Comparison of ENCODE assay signal across 3 cellular contexts in the genomic region with DNA sequence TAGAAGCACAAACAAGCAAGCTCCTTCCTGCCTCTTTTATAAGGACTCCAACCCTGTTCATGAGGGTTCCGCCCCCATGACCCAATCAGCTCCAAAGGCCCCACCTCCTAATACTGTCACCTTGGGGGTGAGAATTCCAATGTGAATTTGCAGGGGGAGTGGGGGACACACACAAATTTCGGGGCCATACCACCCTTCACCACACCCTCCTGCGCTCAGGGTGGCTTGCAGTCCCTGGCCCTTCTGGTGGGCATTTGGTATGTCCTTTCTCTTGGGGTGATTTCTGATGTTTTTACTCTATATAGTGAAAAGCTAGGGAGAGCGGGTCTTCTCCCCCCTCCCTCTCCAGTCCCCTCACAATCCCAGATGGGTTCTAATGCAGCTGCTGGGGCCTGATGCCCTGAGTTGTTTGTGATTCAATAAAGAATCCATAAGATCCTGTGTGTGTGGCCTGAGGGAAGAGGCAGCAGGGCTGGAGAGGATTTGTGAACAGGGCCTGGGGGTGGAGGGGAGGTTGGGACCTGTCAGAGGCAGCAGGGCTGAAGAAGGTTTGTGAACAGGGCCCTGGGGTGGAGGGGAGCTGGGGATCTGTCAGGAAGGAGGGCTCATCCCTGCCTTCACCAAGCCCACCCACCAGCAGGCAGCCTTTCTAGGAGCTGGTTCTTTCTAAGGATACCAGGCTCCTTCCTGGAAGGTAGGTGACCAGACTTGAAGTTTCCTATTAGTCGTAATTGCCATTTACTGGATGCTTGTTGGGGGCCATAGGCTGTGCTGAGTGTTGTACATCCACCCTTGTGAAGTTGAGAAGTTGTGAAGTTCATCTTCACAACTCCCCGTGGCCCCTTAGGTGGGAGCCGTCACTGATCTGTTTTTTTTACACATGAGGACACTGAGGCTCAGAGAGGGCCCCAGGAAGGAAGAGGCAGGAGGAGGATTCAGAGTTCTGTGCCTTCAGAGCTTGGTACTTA.
TF ChIP-seq lines count a peak whose summit lies in the region.

No MANE protein-coding gene starts in this region.

TF ChIP-seq in SK-N-SH, 30 proteins besides CTCF, POLR2A, EP300 and RAD21:
- TF ChIP-seq, protein P1, sequence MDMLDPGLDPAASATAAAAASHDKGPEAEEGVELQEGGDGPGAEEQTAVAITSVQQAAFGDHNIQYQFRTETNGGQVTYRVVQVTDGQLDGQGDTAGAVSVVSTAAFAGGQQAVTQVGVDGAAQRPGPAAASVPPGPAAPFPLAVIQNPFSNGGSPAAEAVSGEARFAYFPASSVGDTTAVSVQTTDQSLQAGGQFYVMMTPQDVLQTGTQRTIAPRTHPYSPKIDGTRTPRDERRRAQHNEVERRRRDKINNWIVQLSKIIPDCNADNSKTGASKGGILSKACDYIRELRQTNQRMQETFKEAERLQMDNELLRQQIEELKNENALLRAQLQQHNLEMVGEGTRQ (IDR thresholded peaks at IDR 0.05; ENCODE audit: borderline replicate concordance, low read depth, low read length), result no peak
- TF ChIP-seq TAF1 (IDR thresholded peaks at IDR 0.05; ENCODE audit: borderline replicate concordance, low read depth, low read length), result no peak
- TF ChIP-seq SMC3 (IDR thresholded peaks at IDR 0.05; ENCODE audit: low read depth, low read length), result no peak
- TF ChIP-seq YY1 (IDR thresholded peaks at IDR 0.05; ENCODE audit: low read depth), result no peak
- TF ChIP-seq, protein P2, sequence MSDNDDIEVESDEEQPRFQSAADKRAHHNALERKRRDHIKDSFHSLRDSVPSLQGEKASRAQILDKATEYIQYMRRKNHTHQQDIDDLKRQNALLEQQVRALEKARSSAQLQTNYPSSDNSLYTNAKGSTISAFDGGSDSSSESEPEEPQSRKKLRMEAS (IDR thresholded peaks at IDR 0.05; ENCODE audit: low read depth), result no peak
- no peak for TF ChIP-seq SIN3A (IDR thresholded peaks at IDR 0.05; ENCODE audit: borderline replicate concordance, low read depth, low read length)
TF ChIP-seq in SK-N-SH: peak in this region for 0.

TF ChIP-seq in SK-N-SH treated with all-trans-retinoic acid at 6 μM for 48 hours, 23 proteins besides CTCF, POLR2A, EP300 and RAD21:
- TF ChIP-seq ZNF70 (CRISPR knock-in tag; IDR thresholded peaks at IDR 0.05) (no peak), GLIS3 (CRISPR knock-in tag; IDR thresholded peaks at IDR 0.05) (no peak), ARNTL (CRISPR knock-in tag; IDR thresholded peaks at IDR 0.05; ENCODE audit: borderline replicate concordance, low read depth) (no peak), BACH2 (CRISPR knock-in tag; IDR thresholded peaks at IDR 0.05; ENCODE audit: borderline replicate concordance) (no peak), ZNF565 (CRISPR knock-in tag; conservative IDR thresholded peaks at IDR 0.05; ENCODE audit: low read depth) (no peak), OSR1 (CRISPR knock-in tag; IDR thresholded peaks at IDR 0.05) (no peak), ZFP30 (CRISPR knock-in tag; IDR thresholded peaks at IDR 0.05) (no peak), SNAI2 (CRISPR knock-in tag; IDR thresholded peaks at IDR 0.05) (no peak), ZFP3 (CRISPR knock-in tag; IDR thresholded peaks at IDR 0.05) (no peak), ESRRG (CRISPR knock-in tag; IDR thresholded peaks at IDR 0.05) (no peak), TCF4 (CRISPR knock-in tag; IDR thresholded peaks at IDR 0.05; ENCODE audit: borderline replicate concordance) (no peak), CSDC2 (CRISPR knock-in tag; IDR thresholded peaks at IDR 0.05) (no peak)
- TF ChIP-seq, protein P3, sequence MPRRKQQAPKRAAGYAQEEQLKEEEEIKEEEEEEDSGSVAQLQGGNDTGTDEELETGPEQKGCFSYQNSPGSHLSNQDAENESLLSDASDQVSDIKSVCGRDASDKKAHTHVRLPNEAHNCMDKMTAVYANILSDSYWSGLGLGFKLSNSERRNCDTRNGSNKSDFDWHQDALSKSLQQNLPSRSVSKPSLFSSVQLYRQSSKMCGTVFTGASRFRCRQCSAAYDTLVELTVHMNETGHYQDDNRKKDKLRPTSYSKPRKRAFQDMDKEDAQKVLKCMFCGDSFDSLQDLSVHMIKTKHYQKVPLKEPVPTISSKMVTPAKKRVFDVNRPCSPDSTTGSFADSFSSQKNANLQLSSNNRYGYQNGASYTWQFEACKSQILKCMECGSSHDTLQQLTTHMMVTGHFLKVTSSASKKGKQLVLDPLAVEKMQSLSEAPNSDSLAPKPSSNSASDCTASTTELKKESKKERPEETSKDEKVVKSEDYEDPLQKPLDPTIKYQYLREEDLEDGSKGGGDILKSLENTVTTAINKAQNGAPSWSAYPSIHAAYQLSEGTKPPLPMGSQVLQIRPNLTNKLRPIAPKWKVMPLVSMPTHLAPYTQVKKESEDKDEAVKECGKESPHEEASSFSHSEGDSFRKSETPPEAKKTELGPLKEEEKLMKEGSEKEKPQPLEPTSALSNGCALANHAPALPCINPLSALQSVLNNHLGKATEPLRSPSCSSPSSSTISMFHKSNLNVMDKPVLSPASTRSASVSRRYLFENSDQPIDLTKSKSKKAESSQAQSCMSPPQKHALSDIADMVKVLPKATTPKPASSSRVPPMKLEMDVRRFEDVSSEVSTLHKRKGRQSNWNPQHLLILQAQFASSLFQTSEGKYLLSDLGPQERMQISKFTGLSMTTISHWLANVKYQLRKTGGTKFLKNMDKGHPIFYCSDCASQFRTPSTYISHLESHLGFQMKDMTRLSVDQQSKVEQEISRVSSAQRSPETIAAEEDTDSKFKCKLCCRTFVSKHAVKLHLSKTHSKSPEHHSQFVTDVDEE (CRISPR knock-in tag; IDR thresholded peaks at IDR 0.05), result no peak
- TF ChIP-seq, protein P4, sequence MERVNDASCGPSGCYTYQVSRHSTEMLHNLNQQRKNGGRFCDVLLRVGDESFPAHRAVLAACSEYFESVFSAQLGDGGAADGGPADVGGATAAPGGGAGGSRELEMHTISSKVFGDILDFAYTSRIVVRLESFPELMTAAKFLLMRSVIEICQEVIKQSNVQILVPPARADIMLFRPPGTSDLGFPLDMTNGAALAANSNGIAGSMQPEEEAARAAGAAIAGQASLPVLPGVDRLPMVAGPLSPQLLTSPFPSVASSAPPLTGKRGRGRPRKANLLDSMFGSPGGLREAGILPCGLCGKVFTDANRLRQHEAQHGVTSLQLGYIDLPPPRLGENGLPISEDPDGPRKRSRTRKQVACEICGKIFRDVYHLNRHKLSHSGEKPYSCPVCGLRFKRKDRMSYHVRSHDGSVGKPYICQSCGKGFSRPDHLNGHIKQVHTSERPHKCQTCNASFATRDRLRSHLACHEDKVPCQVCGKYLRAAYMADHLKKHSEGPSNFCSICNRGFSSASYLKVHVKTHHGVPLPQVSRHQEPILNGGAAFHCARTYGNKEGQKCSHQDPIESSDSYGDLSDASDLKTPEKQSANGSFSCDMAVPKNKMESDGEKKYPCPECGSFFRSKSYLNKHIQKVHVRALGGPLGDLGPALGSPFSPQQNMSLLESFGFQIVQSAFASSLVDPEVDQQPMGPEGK (CRISPR knock-in tag; IDR thresholded peaks at IDR 0.05; ENCODE audit: borderline replicate concordance), result no peak
- TF ChIP-seq, protein P5, sequence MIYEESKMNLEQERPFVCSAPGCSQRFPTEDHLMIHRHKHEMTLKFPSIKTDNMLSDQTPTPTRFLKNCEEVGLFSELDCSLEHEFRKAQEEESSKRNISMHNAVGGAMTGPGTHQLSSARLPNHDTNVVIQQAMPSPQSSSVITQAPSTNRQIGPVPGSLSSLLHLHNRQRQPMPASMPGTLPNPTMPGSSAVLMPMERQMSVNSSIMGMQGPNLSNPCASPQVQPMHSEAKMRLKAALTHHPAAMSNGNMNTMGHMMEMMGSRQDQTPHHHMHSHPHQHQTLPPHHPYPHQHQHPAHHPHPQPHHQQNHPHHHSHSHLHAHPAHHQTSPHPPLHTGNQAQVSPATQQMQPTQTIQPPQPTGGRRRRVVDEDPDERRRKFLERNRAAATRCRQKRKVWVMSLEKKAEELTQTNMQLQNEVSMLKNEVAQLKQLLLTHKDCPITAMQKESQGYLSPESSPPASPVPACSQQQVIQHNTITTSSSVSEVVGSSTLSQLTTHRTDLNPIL (CRISPR knock-in tag; IDR thresholded peaks at IDR 0.05; ENCODE audit: low read depth), result no peak
- TF ChIP-seq, protein P6, sequence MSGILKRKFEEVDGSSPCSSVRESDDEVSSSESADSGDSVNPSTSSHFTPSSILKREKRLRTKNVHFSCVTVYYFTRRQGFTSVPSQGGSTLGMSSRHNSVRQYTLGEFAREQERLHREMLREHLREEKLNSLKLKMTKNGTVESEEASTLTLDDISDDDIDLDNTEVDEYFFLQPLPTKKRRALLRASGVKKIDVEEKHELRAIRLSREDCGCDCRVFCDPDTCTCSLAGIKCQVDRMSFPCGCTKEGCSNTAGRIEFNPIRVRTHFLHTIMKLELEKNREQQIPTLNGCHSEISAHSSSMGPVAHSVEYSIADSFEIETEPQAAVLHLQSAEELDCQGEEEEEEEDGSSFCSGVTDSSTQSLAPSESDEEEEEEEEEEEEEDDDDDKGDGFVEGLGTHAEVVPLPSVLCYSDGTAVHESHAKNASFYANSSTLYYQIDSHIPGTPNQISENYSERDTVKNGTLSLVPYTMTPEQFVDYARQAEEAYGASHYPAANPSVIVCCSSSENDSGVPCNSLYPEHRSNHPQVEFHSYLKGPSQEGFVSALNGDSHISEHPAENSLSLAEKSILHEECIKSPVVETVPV (CRISPR knock-in tag; IDR thresholded peaks at IDR 0.05), result no peak
TF ChIP-seq in SK-N-SH treated with all-trans-retinoic acid at 6 μM for 48 hours: peak in this region for 0.

TF ChIP-seq in IMR-90, 13 proteins besides CTCF, POLR2A, EP300 and RAD21:
- TF ChIP-seq NFE2L2 (IDR thresholded peaks at IDR 0.05; ENCODE audit: low read depth, low read length), result no peak
- TF ChIP-seq MXI1 (IDR thresholded peaks at IDR 0.05; ENCODE audit: borderline replicate concordance, low read depth, low read length), result no peak
- TF ChIP-seq FOS (IDR thresholded peaks at IDR 0.05; ENCODE audit: low read depth, low read length), result no peak
- TF ChIP-seq CHD1 (IDR thresholded peaks at IDR 0.05; ENCODE audit: low read depth, low read length), result no peak
- TF ChIP-seq BHLHE40 (IDR thresholded peaks at IDR 0.05; ENCODE audit: low read depth, low read length), result no peak
- TF ChIP-seq SMC3 (IDR thresholded peaks at IDR 0.05; ENCODE audit: low read depth, low read length), result no peak
- no peak for TF ChIP-seq MAZ (IDR thresholded peaks at IDR 0.05; ENCODE audit: borderline replicate concordance, low read depth, low read length)
- no peak for TF ChIP-seq RCOR1 (IDR thresholded peaks at IDR 0.05; ENCODE audit: insufficient replicate concordance, low read length)
- TF ChIP-seq, protein P1 (IDR thresholded peaks at IDR 0.05; ENCODE audit: low read depth, low read length), result no peak
- TF ChIP-seq CEBPB (IDR thresholded peaks at IDR 0.05; ENCODE audit: low read depth, low read length), result no peak
- TF ChIP-seq, protein P7, sequence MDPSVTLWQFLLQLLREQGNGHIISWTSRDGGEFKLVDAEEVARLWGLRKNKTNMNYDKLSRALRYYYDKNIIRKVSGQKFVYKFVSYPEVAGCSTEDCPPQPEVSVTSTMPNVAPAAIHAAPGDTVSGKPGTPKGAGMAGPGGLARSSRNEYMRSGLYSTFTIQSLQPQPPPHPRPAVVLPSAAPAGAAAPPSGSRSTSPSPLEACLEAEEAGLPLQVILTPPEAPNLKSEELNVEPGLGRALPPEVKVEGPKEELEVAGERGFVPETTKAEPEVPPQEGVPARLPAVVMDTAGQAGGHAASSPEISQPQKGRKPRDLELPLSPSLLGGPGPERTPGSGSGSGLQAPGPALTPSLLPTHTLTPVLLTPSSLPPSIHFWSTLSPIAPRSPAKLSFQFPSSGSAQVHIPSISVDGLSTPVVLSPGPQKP (IDR thresholded peaks at IDR 0.05; ENCODE audit: borderline replicate concordance, low read depth, low read length), result no peak
- no peak for TF ChIP-seq RFX5 (IDR thresholded peaks at IDR 0.05; ENCODE audit: low read depth, low read length)
- TF ChIP-seq MAFK (IDR thresholded peaks at IDR 0.05; ENCODE audit: low read depth, low read length), result no peak
